ENCODE assay signal across 8 cellular contexts in the genomic region with DNA sequence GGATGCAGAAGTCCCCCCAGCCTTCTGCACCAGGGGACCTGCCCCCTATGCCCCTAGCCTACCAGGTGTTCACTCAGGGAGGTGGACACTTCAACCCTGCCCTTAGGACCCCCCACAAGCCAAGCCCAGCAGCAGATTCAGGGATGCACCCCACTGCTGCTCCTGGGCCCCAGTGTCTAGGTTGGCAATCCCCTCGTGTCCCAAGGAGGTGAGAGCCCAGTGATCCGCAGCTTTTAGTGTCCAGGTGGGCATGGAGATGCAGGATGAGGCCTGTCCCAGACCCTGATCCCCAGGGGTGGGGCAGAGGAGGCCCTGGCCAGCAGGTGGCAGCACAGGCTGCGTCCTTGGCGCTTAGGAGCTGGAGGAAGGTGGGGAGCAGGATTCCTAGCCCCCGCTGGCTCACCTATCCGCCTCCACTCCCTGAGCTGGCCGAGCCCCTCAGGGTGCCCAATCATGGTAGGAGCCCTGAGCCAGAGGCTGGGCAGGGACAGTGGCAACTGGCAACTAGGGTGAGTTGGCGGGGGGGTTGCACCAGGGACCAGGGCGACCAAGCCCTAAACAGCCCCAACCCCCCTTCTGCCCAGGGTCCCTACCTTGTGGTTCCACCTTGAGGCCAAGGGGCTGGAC. TPM values are rescaled to one million over a fixed set of nuclear protein-coding genes. Genes with fewer than 3 reads are reported as not detected.
A peak's percentile ranks its signal among the peaks of the same experiment; 100 is the strongest.
DNase-seq lines count a peak whose midpoint lies in the region; ATAC-seq and TF ChIP-seq lines count a peak whose summit lies in the region.

No MANE protein-coding gene starts in this region.

- TF ChIP-seq CTCF in KMS-11 (conservative IDR thresholded peaks at IDR 0.05; ENCODE audit: low read depth, low read length) (peak; percentile 72), WERI-Rb-1 (IDR thresholded peaks at IDR 0.05; ENCODE audit: low read depth, low read length) (peak; percentile 98), left lung (IDR thresholded peaks at IDR 0.05) (peak; percentile 78 to 91)

- H3K27me3 ChIP-seq in KMS-11 (ENCODE audit: insufficient read depth, low read depth): no peaks in the 10 kb centered on the region
- H3K27me3 ChIP-seq in WERI-Rb-1 (ENCODE audit: insufficient read depth, low read depth, severe bottlenecking): no peaks in the 10 kb centered on the region
- H3K27me3 ChIP-seq in left lung: peaks cover 8 to 36% of the 10 kb centered on the region in 2 donors

- no peak overlapping the region for H3K4me2 ChIP-seq in KMS-11

- H3K4me1 ChIP-seq in KMS-11 (ENCODE audit: low read depth, poor library complexity, severe bottlenecking) (peaks cover 8% of the 10 kb centered on the region), left lung (peaks cover 29 to 59% of the 10 kb centered on the region in 2 donors)

- H2AFZ ChIP-seq in KMS-11 (ENCODE audit: low read depth): no peak overlapping the region

- H3K9me3 ChIP-seq in WERI-Rb-1 (ENCODE audit: severe bottlenecking): no peaks in the 10 kb centered on the region
- H3K9me3 ChIP-seq in left lung: no peaks in the 10 kb centered on the region

- H4K20me1 ChIP-seq in KMS-11 (ENCODE audit: insufficient read depth): no peaks in the 10 kb centered on the region

- H3K36me3 ChIP-seq in KMS-11 (ENCODE audit: insufficient read depth) (no peaks in the 10 kb centered on the region), WERI-Rb-1 (peaks cover 36% of the 10 kb centered on the region), left lung (peaks cover 0 to 5% of the 10 kb centered on the region in 2 donors)

- no peaks in the 10 kb centered on the region for H3K79me2 ChIP-seq in KMS-11 (ENCODE audit: insufficient read depth, low read depth)

- no peak overlapping the region for H3K9ac ChIP-seq in KMS-11

- H3K27ac ChIP-seq in KMS-11: no peak overlapping the region
- peak overlapping the region; percentile 54 for H3K27ac ChIP-seq in WERI-Rb-1
- peak overlapping the region in 1 of 2 donors; percentile 23 for H3K27ac ChIP-seq in left lung

- H3K4me3 Mint-ChIP-seq in activated T-helper 2 cell treated with anti-CD3 and anti-CD28 coated beads, Interferon-gamma antibody, Interleukin-2, Interleukin-4, amounts not matched to agents 10 μg/mL and 5 μg/mL and 100 μg/mL, durations not matched to agents 14 hours and 24 hours and 36 hours (ENCODE audit: low read depth): no peak overlapping the region

- ATAC-seq in left lung: peak; percentile 48

- H3K4me3 ChIP-seq in KMS-11 (IDR thresholded peaks at IDR 0.05; ENCODE audit: insufficient read depth, low read depth, low read length): no peak overlapping the region
- no peak overlapping the region for H3K4me3 ChIP-seq in WERI-Rb-1 (ENCODE audit: low read depth, low read length)
- H3K4me3 ChIP-seq in left lung: no peak overlapping the region

- peaks cover 5% of the 10 kb centered on the region for H3K27me3 Mint-ChIP-seq in activated T-helper 2 cell treated with anti-CD3 and anti-CD28 coated beads, Interferon-gamma antibody, Interleukin-2, Interleukin-4, amounts not matched to agents 10 μg/mL and 5 μg/mL and 100 μg/mL, durations not matched to agents 14 hours and 24 hours and 36 hours (ENCODE audit: low read depth)

- no peaks in the 10 kb centered on the region for H3K36me3 Mint-ChIP-seq in activated T-helper 2 cell treated with anti-CD3 and anti-CD28 coated beads, Interferon-gamma antibody, Interleukin-2, Interleukin-4, amounts not matched to agents 10 μg/mL and 5 μg/mL and 100 μg/mL, durations not matched to agents 14 hours and 24 hours and 36 hours (ENCODE audit: low read depth)

- H3K4me1 Mint-ChIP-seq in activated T-helper 2 cell treated with anti-CD3 and anti-CD28 coated beads, Interferon-gamma antibody, Interleukin-2, Interleukin-4, amounts not matched to agents 10 μg/mL and 5 μg/mL and 100 μg/mL, durations not matched to agents 14 hours and 24 hours and 36 hours (ENCODE audit: low read depth): peaks cover 4% of the 10 kb centered on the region

- H3K9me3 Mint-ChIP-seq in activated T-helper 2 cell treated with anti-CD3 and anti-CD28 coated beads, Interferon-gamma antibody, Interleukin-2, Interleukin-4, amounts not matched to agents 10 μg/mL and 5 μg/mL and 100 μg/mL, durations not matched to agents 14 hours and 24 hours and 36 hours: no peaks in the 10 kb centered on the region

- DNase-seq in DMS79 treated with DMSO at 0.1 percent for 48 hours (lab: John Stamatoyannopoulos, UW) (peak; percentile 19), WERI-Rb-1 (peak; percentile 85), cerebellum (ENCODE audit: low spot score) (peak; percentile 69), left lung (peak in 1 of 2 donors; percentile 91), middle frontal gyrus (ENCODE audit: extremely low spot score, low spot score) (no peak)
- DNase-seq in stimulated activated CD8-positive, alpha-beta memory T cell treated with anti-CD3 and anti-CD28 coated beads, Interleukin-12 subunit alpha, Interleukin-12 subunit beta, amount 100 ng/mL, for 1 hour (ENCODE audit: low read depth): peak; percentile 45
- no peak for DNase-seq in activated T-helper 2 cell treated with anti-CD3 and anti-CD28 coated beads, Interferon-gamma antibody, Interleukin-2, Interleukin-4, amounts not matched to agents 10 μg/mL and 5 μg/mL and 100 μg/mL, durations not matched to agents 14 hours and 24 hours and 36 hours (ENCODE audit: low spot score)

- intact Hi-C loops in left lung (cut with DNase I): no loop called here
- intact Hi-C loops in activated T-helper 2 cell treated with anti-CD3 and anti-CD28 coated beads, Interferon-gamma antibody, Interleukin-2, Interleukin-4, amounts not matched to agents 10 μg/mL and 5 μg/mL and 100 μg/mL, durations not matched to agents 14 hours and 24 hours and 36 hours (cut with micrococcal nuclease): loop anchor here (1.0 kb wide), 1 partner anchor 28 kb away; no protein-coding TSS in a partner anchor

- H3K27ac Mint-ChIP-seq in activated T-helper 2 cell treated with anti-CD3 and anti-CD28 coated beads, Interferon-gamma antibody, Interleukin-2, Interleukin-4, amounts not matched to agents 10 μg/mL and 5 μg/mL and 100 μg/mL, durations not matched to agents 14 hours and 24 hours and 36 hours: no peak overlapping the region

RNA-seq across cellular contexts. Expression of gene CKB, which starts 4.1 kb away (rescaled TPM):
- total RNA-seq in cerebellum (155 TPM), left lung (100 to 1,000 TPM; 129 to 272 TPM)
- total RNA-seq in activated T-helper 2 cell treated with anti-CD3 and anti-CD28 coated beads, Interferon-gamma antibody, Interleukin-2, Interleukin-4, amounts not matched to agents 10 μg/mL and 5 μg/mL and 100 μg/mL, durations not matched to agents 14 hours and 24 hours and 36 hours: 14.0 and 15.3 TPM in 2 replicates

RNA-seq across cellular contexts. Expression of gene TRMT61A, which starts 10.5 kb away (rescaled TPM):
- total RNA-seq in cerebellum: 5.1 TPM
- 10 to 100 TPM in 1 of 2 donors, 1 to 10 TPM in 1; 8.6 to 12.6 TPM for total RNA-seq in left lung
- total RNA-seq in activated T-helper 2 cell treated with anti-CD3 and anti-CD28 coated beads, Interferon-gamma antibody, Interleukin-2, Interleukin-4, amounts not matched to agents 10 μg/mL and 5 μg/mL and 100 μg/mL, durations not matched to agents 14 hours and 24 hours and 36 hours: 13.7 and 15.0 TPM in 2 replicates

RNA-seq across cellular contexts. Expression of gene BAG5, which starts 43.9 kb away (rescaled TPM):
- 27.2 TPM for total RNA-seq in cerebellum
- 10 to 100 TPM; 22.7 to 26.3 TPM for total RNA-seq in left lung
- total RNA-seq in activated T-helper 2 cell treated with anti-CD3 and anti-CD28 coated beads, Interferon-gamma antibody, Interleukin-2, Interleukin-4, amounts not matched to agents 10 μg/mL and 5 μg/mL and 100 μg/mL, durations not matched to agents 14 hours and 24 hours and 36 hours: 28.2 and 29.2 TPM in 2 replicates

RNA-seq across cellular contexts. Expression of gene COA8, which starts 44.2 kb away (rescaled TPM):
- total RNA-seq in cerebellum (23.4 TPM), left lung (10 to 100 TPM; 35.1 to 35.6 TPM)
- 31.9 and 33.5 TPM in 2 replicates for total RNA-seq in activated T-helper 2 cell treated with anti-CD3 and anti-CD28 coated beads, Interferon-gamma antibody, Interleukin-2, Interleukin-4, amounts not matched to agents 10 μg/mL and 5 μg/mL and 100 μg/mL, durations not matched to agents 14 hours and 24 hours and 36 hours

Comparison
In these comparisons a context has a peak if more than half of its experiments do, and no peak if none do; other contexts are left out.
1. DNase-seq: peak in DMS79 treated with DMSO at 0.1 percent for 48 hours (single experiment), WERI-Rb-1 (single experiment), cerebellum (single experiment) and stimulated activated CD8-positive, alpha-beta memory T cell treated with anti-CD3 and anti-CD28 coated beads, Interleukin-12 subunit alpha, Interleukin-12 subunit beta, amount 100 ng/mL, for 1 hour (single experiment); none in activated T-helper 2 cell treated with anti-CD3 and anti-CD28 coated beads, Interferon-gamma antibody, Interleukin-2, Interleukin-4, amounts not matched to agents 10 μg/mL and 5 μg/mL and 100 μg/mL, durations not matched to agents 14 hours and 24 hours and 36 hours (single experiment) and middle frontal gyrus (single experiment).
2. Peak in every context shown above with its lines, with median percentiles within 50 percentile points of each other: CTCF ChIP-seq.